8 cellular contexts compared by ENCODE assay signal in genomic region chr3:140863481-140864084, GRCh38.
DNase-seq lines count a peak whose midpoint lies in the region; ATAC-seq and TF ChIP-seq lines count a peak whose summit lies in the region.

No MANE protein-coding gene starts in this region.

- H3K9me3 Mint-ChIP-seq in activated CD4-positive, alpha-beta T cell treated with anti-CD3 and anti-CD28 coated beads for 36 hours (ENCODE audit: low read depth), result no peaks in the 10 kb centered on the region
- no peaks in the 10 kb centered on the region for H3K9me3 Mint-ChIP-seq in activated T-helper 2 cell treated with anti-CD3 and anti-CD28 coated beads, Interferon-gamma antibody, Interleukin-2, Interleukin-4, amounts not matched to agents 10 μg/mL and 5 μg/mL and 100 μg/mL, durations not matched to agents 14 hours and 24 hours and 36 hours

- H3K9me3 ChIP-seq in gastrocnemius medialis, result no peaks in the 10 kb centered on the region

- no peaks in the 10 kb centered on the region for H3K27me3 ChIP-seq in gastrocnemius medialis

- H3K4me1 ChIP-seq in gastrocnemius medialis, result no peaks in the 10 kb centered on the region

- intact Hi-C loops in activated CD4-positive, alpha-beta T cell treated with anti-CD3 and anti-CD28 coated beads for 36 hours (cut with DNase I, micrococcal nuclease), result loop anchor here in 1 of 2 experiments (1.0 to 10.0 kb wide), 4 partner anchors 309 to 1436 kb away; no protein-coding TSS in a partner anchor
- intact Hi-C loops in activated T-helper 2 cell treated with anti-CD3 and anti-CD28 coated beads, Interferon-gamma antibody, Interleukin-2, Interleukin-4, amounts not matched to agents 10 μg/mL and 5 μg/mL and 100 μg/mL, durations not matched to agents 14 hours and 24 hours and 36 hours (cut with micrococcal nuclease), result loop anchor here (2.0 kb wide), 1 partner anchor 1437 kb away; no protein-coding TSS in a partner anchor
- intact Hi-C loops in left cardiac atrium (cut with DNase I), result no loop called here
- intact Hi-C loops in gastrocnemius medialis (cut with DNase I; ENCODE audit: low total_unique reads), result loop anchor here (2.0 to 5.0 kb wide), 2 partner anchors 926 to 1437 kb away; partner anchors contain the start of gene CLSTN2

- ATAC-seq in activated CD4-positive, alpha-beta T cell treated with anti-CD3 and anti-CD28 coated beads for 36 hours, result peak; percentile 30
- peak; percentile 31 to 38 for ATAC-seq in left cardiac atrium
- ATAC-seq in gastrocnemius medialis, result peak in 1 of 2 donors; percentile 58

- no peak for TF ChIP-seq POLR2A in gastrocnemius medialis (IDR thresholded peaks at IDR 0.05)

- POLR2A ChIA-PET in activated CD4-positive, alpha-beta T cell treated with anti-CD3 and anti-CD28 coated beads for 36 hours (lab: Charles Lee), result no interaction called here

- in situ Hi-C loops in gastrocnemius medialis (cut with MboI; ENCODE audit: low sequenced_read_pairs in 4 of 4), result loop anchor here (10.0 to 25.0 kb wide), 4 partner anchors 926 to 1439 kb away; partner anchors contain the start of gene CLSTN2 (in 4 of the 4)

- no peak overlapping the region for H3K27ac ChIP-seq in gastrocnemius medialis

- peak in 4 of 5 experiments; percentile 7 to 52 (median 45) for TF ChIP-seq CTCF in gastrocnemius medialis (IDR thresholded peaks at IDR 0.05 in 4 of 5, conservative IDR thresholded peaks at IDR 0.05 in 1 of 5)

- H3K36me3 Mint-ChIP-seq in activated CD4-positive, alpha-beta T cell treated with anti-CD3 and anti-CD28 coated beads for 36 hours (ENCODE audit: low read depth), result no peaks in the 10 kb centered on the region
- no peaks in the 10 kb centered on the region for H3K36me3 Mint-ChIP-seq in activated T-helper 2 cell treated with anti-CD3 and anti-CD28 coated beads, Interferon-gamma antibody, Interleukin-2, Interleukin-4, amounts not matched to agents 10 μg/mL and 5 μg/mL and 100 μg/mL, durations not matched to agents 14 hours and 24 hours and 36 hours (ENCODE audit: low read depth)

- peak; percentile 68 for DNase-seq in activated CD4-positive, alpha-beta T cell treated with anti-CD3 and anti-CD28 coated beads for 36 hours
- DNase-seq in activated CD4-positive, alpha-beta T cell treated with anti-CD3 and anti-CD28 coated beads, Interleukin-2, amount 50 U/mL, for 4 hours, result no peak
- DNase-seq in HT1080 (ENCODE audit: low read depth) (peak; percentile 70), NOMO-1 treated with dmso at 0.1 percent for 144 hours (lab: John Stamatoyannopoulos, UW; ENCODE audit: unreplicated experiment) (peak; percentile 54), left cardiac atrium (peak; percentile 26), gastrocnemius medialis (peak in 1 of 2 donors; percentile 25), T-helper 9 cell (no peak)
- DNase-seq in activated T-helper 2 cell treated with anti-CD3 and anti-CD28 coated beads, Interferon-gamma antibody, Interleukin-2, Interleukin-4, amounts not matched to agents 10 μg/mL and 5 μg/mL and 100 μg/mL, durations not matched to agents 14 hours and 24 hours and 36 hours (ENCODE audit: low spot score), result peak; percentile 9

- H3K4me3 Mint-ChIP-seq in activated CD4-positive, alpha-beta T cell treated with anti-CD3 and anti-CD28 coated beads for 36 hours, result no peak overlapping the region
- H3K4me3 Mint-ChIP-seq in activated T-helper 2 cell treated with anti-CD3 and anti-CD28 coated beads, Interferon-gamma antibody, Interleukin-2, Interleukin-4, amounts not matched to agents 10 μg/mL and 5 μg/mL and 100 μg/mL, durations not matched to agents 14 hours and 24 hours and 36 hours (ENCODE audit: low read depth), result no peak overlapping the region

- no peak overlapping the region for H3K27ac Mint-ChIP-seq in activated CD4-positive, alpha-beta T cell treated with anti-CD3 and anti-CD28 coated beads for 36 hours
- no peak overlapping the region for H3K27ac Mint-ChIP-seq in activated T-helper 2 cell treated with anti-CD3 and anti-CD28 coated beads, Interferon-gamma antibody, Interleukin-2, Interleukin-4, amounts not matched to agents 10 μg/mL and 5 μg/mL and 100 μg/mL, durations not matched to agents 14 hours and 24 hours and 36 hours

- no peaks in the 10 kb centered on the region for H3K36me3 ChIP-seq in gastrocnemius medialis

- H3K4me3 ChIP-seq in gastrocnemius medialis, result no peak overlapping the region

- CTCF ChIA-PET in activated CD4-positive, alpha-beta T cell treated with anti-CD3 and anti-CD28 coated beads for 36 hours (lab: Charles Lee), result interaction anchor here (0.6 to 1.9 kb wide), 5 partner anchors 11 to 475 kb away, joined by 3 to 7 read pairs (median 3); no protein-coding TSS in a partner anchor

- peaks cover 6% of the 10 kb centered on the region for H3K27me3 Mint-ChIP-seq in activated CD4-positive, alpha-beta T cell treated with anti-CD3 and anti-CD28 coated beads for 36 hours
- H3K27me3 Mint-ChIP-seq in activated T-helper 2 cell treated with anti-CD3 and anti-CD28 coated beads, Interferon-gamma antibody, Interleukin-2, Interleukin-4, amounts not matched to agents 10 μg/mL and 5 μg/mL and 100 μg/mL, durations not matched to agents 14 hours and 24 hours and 36 hours (ENCODE audit: low read depth), result peaks cover 9% of the 10 kb centered on the region

- H3K4me1 Mint-ChIP-seq in activated CD4-positive, alpha-beta T cell treated with anti-CD3 and anti-CD28 coated beads for 36 hours, result no peaks in the 10 kb centered on the region
- H3K4me1 Mint-ChIP-seq in activated T-helper 2 cell treated with anti-CD3 and anti-CD28 coated beads, Interferon-gamma antibody, Interleukin-2, Interleukin-4, amounts not matched to agents 10 μg/mL and 5 μg/mL and 100 μg/mL, durations not matched to agents 14 hours and 24 hours and 36 hours (ENCODE audit: low read depth), result no peaks in the 10 kb centered on the region

Comparison
In these comparisons a context has a peak if more than half of its experiments do, and no peak if none do; other contexts are left out.
1. DNase-seq: peak in activated CD4-positive, alpha-beta T cell treated with anti-CD3 and anti-CD28 coated beads for 36 hours (single experiment), HT1080 (single experiment), NOMO-1 treated with dmso at 0.1 percent for 144 hours (single experiment), activated T-helper 2 cell treated with anti-CD3 and anti-CD28 coated beads, Interferon-gamma antibody, Interleukin-2, Interleukin-4, amounts not matched to agents 10 μg/mL and 5 μg/mL and 100 μg/mL, durations not matched to agents 14 hours and 24 hours and 36 hours (single experiment) and left cardiac atrium (single experiment); none in activated CD4-positive, alpha-beta T cell treated with anti-CD3 and anti-CD28 coated beads, Interleukin-2, amount 50 U/mL, for 4 hours (0 of 2) and T-helper 9 cell (single experiment).
2. intact Hi-C loops: an anchor here in activated T-helper 2 cell treated with anti-CD3 and anti-CD28 coated beads, Interferon-gamma antibody, Interleukin-2, Interleukin-4, amounts not matched to agents 10 μg/mL and 5 μg/mL and 100 μg/mL, durations not matched to agents 14 hours and 24 hours and 36 hours (2.0 kb wide) and gastrocnemius medialis (2.0 to 5.0 kb wide); none called in left cardiac atrium.